8 cellular contexts compared by ENCODE assay signal in genomic region chr17:50482516-50482915, GRCh38. TPM values are rescaled to one million over a fixed set of nuclear protein-coding genes. Genes with fewer than 3 reads are reported as not detected.
DNase-seq lines count a peak whose midpoint lies in the region; TF ChIP-seq lines count a peak whose summit lies in the region.

No MANE protein-coding gene starts in this region.

- DNase-seq in NCI-H524 (lab: John Stamatoyannopoulos, UW) (peak; percentile 73 to 84), NCI-H524 treated with DMSO at 0.1 percent for 48 hours (lab: John Stamatoyannopoulos, UW) (no peak), NB4 (ENCODE audit: low read depth) (peak; percentile 80), left ventricle myocardium inferior (peak; percentile 93), pulmonary artery endothelial cell (ENCODE audit: low read depth, low spot score) (peak; percentile 89)

- no peaks in the 10 kb centered on the region for H3K9me3 ChIP-seq in left ventricle myocardium inferior (replicated peaks)

- 12% methylated on average over 7 of the region's 7 CpGs for WGBS in urinary bladder

- H3K4me3 Mint-ChIP-seq in T-helper 1 cell treated with Interleukin-12 subunit alpha and Interleukin-12 subunit beta and Interleukin-4 antibody, amounts not matched to agents 30 μg/mL and 1 μg/mL, for 36 hours: no peak overlapping the region

- H3K9me3 Mint-ChIP-seq in T-helper 1 cell treated with Interleukin-12 subunit alpha and Interleukin-12 subunit beta and Interleukin-4 antibody, amounts not matched to agents 30 μg/mL and 1 μg/mL, for 36 hours: no peaks in the 10 kb centered on the region

- H3K4me1 ChIP-seq in left ventricle myocardium inferior: peaks cover 55% of the 10 kb centered on the region
- H3K4me1 ChIP-seq in urinary bladder (ENCODE audit: insufficient read depth): no peaks in the 10 kb centered on the region

- H3K36me3 Mint-ChIP-seq in T-helper 1 cell treated with Interleukin-12 subunit alpha and Interleukin-12 subunit beta and Interleukin-4 antibody, amounts not matched to agents 30 μg/mL and 1 μg/mL, for 36 hours (ENCODE audit: low read depth): peaks cover 18% of the 10 kb centered on the region

- no peak overlapping the region for H3K4me3 ChIP-seq in NB4 (ENCODE audit: low read depth, low read length)
- H3K4me3 ChIP-seq in left ventricle myocardium inferior: peak overlapping the region; percentile 23
- no peak overlapping the region for H3K4me3 ChIP-seq in urinary bladder (ENCODE audit: low read depth, low read length)

- H3K27ac Mint-ChIP-seq in T-helper 1 cell treated with Interleukin-12 subunit alpha and Interleukin-12 subunit beta and Interleukin-4 antibody, amounts not matched to agents 30 μg/mL and 1 μg/mL, for 36 hours: peak overlapping the region; percentile 55

- H3K27ac ChIP-seq in angular gyrus (ENCODE audit: low read depth, low read length): peak overlapping the region; percentile 42
- peak overlapping the region; percentile 87 for H3K27ac ChIP-seq in left ventricle myocardium inferior (replicated peaks)
- H3K27ac ChIP-seq in urinary bladder (ENCODE audit: low read depth): peak overlapping the region; percentile 3

- peaks cover 22% of the 10 kb centered on the region for H3K4me1 Mint-ChIP-seq in T-helper 1 cell treated with Interleukin-12 subunit alpha and Interleukin-12 subunit beta and Interleukin-4 antibody, amounts not matched to agents 30 μg/mL and 1 μg/mL, for 36 hours (ENCODE audit: low read depth)

- TF ChIP-seq POLR2A in NB4 (IDR thresholded peaks at IDR 0.05; ENCODE audit: extremely low read depth, insufficient read length): no peak

- H3K27me3 ChIP-seq in left ventricle myocardium inferior (ENCODE audit: low read depth): no peaks in the 10 kb centered on the region

- TF ChIP-seq CTCF in NB4 (IDR thresholded peaks at IDR 0.05; ENCODE audit: low read depth, low read length) (peak; percentile 79), left ventricle myocardium inferior (IDR thresholded peaks at IDR 0.05; ENCODE audit: borderline replicate concordance) (peak; percentile 86)

- intact Hi-C loops in left ventricle myocardium inferior (cut with micrococcal nuclease): loop anchor here (10.0 kb wide), 1 partner anchor 62 kb away; the partner anchor contains the start of gene SPATA20

- H3K27me3 Mint-ChIP-seq in T-helper 1 cell treated with Interleukin-12 subunit alpha and Interleukin-12 subunit beta and Interleukin-4 antibody, amounts not matched to agents 30 μg/mL and 1 μg/mL, for 36 hours (ENCODE audit: low read depth): no peaks in the 10 kb centered on the region

- H3K36me3 ChIP-seq in left ventricle myocardium inferior (peaks cover 51% of the 10 kb centered on the region), urinary bladder (ENCODE audit: insufficient read depth) (peaks cover 5% of the 10 kb centered on the region)

RNA-seq across cellular contexts. Expression of gene RSAD1, which starts 3.9 kb away (rescaled TPM):
- total RNA-seq in left ventricle myocardium inferior (51.7 TPM), pulmonary artery endothelial cell (27.0 and 28.2 TPM in 2 replicates), urinary bladder (17.0 TPM)
- 29.2 TPM for polyA plus RNA-seq in urinary bladder

RNA-seq across cellular contexts. Expression of gene CHAD, which starts 13.8 kb away (rescaled TPM):
- total RNA-seq in left ventricle myocardium inferior (not detected), pulmonary artery endothelial cell (not detected in 2 replicates), urinary bladder (0.32 TPM)
- not detected for polyA plus RNA-seq in urinary bladder

RNA-seq across cellular contexts. Expression of gene MYCBPAP, which starts 25.7 kb away (rescaled TPM):
- total RNA-seq in left ventricle myocardium inferior (0.82 TPM), pulmonary artery endothelial cell (0.46 and 0.92 TPM in 2 replicates), urinary bladder (1.3 TPM)
- polyA plus RNA-seq in urinary bladder: 0.23 TPM

RNA-seq across cellular contexts. Expression of gene EPN3, which starts 50.0 kb away (rescaled TPM):
- total RNA-seq in left ventricle myocardium inferior (19.9 TPM), pulmonary artery endothelial cell (0.04 and 0.07 TPM in 2 replicates), urinary bladder (4.4 TPM)
- polyA plus RNA-seq in urinary bladder: 5.6 TPM

RNA-seq across cellular contexts. Expression of gene ACSF2, which starts 56.5 kb away (rescaled TPM):
- total RNA-seq in left ventricle myocardium inferior (18.2 TPM), pulmonary artery endothelial cell (10.0 and 10.5 TPM in 2 replicates), urinary bladder (23.2 TPM)
- 32.6 TPM for polyA plus RNA-seq in urinary bladder

Comparison
In these comparisons a context has a peak if more than half of its experiments do, and no peak if none do; other contexts are left out.
1. H3K27ac ChIP-seq: peak in every context shown above with its lines; median percentile 87 in left ventricle myocardium inferior; 42 in angular gyrus; 3 in urinary bladder.